Comparison of ENCODE assay signal across 8 cellular contexts in genomic region chr1:19715334-19716203, GRCh38.
DNase-seq lines count a peak whose midpoint lies in the region; ATAC-seq and TF ChIP-seq lines count a peak whose summit lies in the region.

No MANE protein-coding gene starts in this region.

- H3K9me2 ChIP-seq in DOHH2 (replicated peaks; ENCODE audit: control insufficient read depth, low read length) = no peaks in the 10 kb centered on the region

- H3F3A ChIP-seq in DOHH2 (ENCODE audit: control insufficient read depth, insufficient read depth) = no peaks in the 10 kb centered on the region

- TF ChIP-seq CTCF in DOHH2 (IDR thresholded peaks at IDR 0.05; ENCODE audit: low read depth, low read length, poor library complexity, severe bottlenecking) = peak; percentile 95

- no peaks in the 10 kb centered on the region for H3K36me3 ChIP-seq in DOHH2 (ENCODE audit: control insufficient read depth, low read length)

- ATAC-seq in HG03066 (IDR thresholded peaks at IDR 0.05; ENCODE audit: low read depth, unreplicated experiment) (peak; percentile 47), HG02763 (IDR thresholded peaks at IDR 0.05; ENCODE audit: unreplicated experiment) (no peak)

- H3K4me3 ChIP-seq in DOHH2 (ENCODE audit: low read length) = no peak overlapping the region

- no peaks in the 10 kb centered on the region for H4K20me1 ChIP-seq in DOHH2 (ENCODE audit: control insufficient read depth, insufficient read depth, low read depth, low read length)

- no peak overlapping the region for H3K27ac ChIP-seq in DOHH2 (ENCODE audit: low read depth, low read length)
- H3K27ac ChIP-seq in caudate nucleus (ENCODE audit: low read depth, low read length) = no peak overlapping the region

- H3K9me3 ChIP-seq in DOHH2 (ENCODE audit: control insufficient read depth, insufficient read depth, low read length) = no peaks in the 10 kb centered on the region

- H3K79me2 ChIP-seq in DOHH2 (ENCODE audit: control insufficient read depth, low read length) = no peaks in the 10 kb centered on the region

- H3K4me1 ChIP-seq in DOHH2 (ENCODE audit: control insufficient read depth, low read length) = no peaks in the 10 kb centered on the region

- DNase-seq in NCI-H446 treated with DMSO at 0.1 percent for 48 hours (lab: John Stamatoyannopoulos, UW) (peak; percentile 84), caudate nucleus (lab: John Stamatoyannopoulos, UW) (peak in 57 of 61 donors; percentile 7 to 84 (median 49)), kidney tubule cell (ENCODE audit: low spot score) (peak; percentile 94)
- DNase-seq in activated CD4-positive, CD25-positive, alpha-beta regulatory T cell treated with anti-CD3 and anti-CD28 coated beads, Interleukin-2, amount 50 U/mL, for 16 hours (ENCODE audit: low read depth, low spot score) = peak; percentile 59
- DNase-seq in stimulated activated CD4-positive, alpha-beta T cell treated with anti-CD3 and anti-CD28 coated beads, Interleukin-2, amount 100 ng/mL, for 48 hours = peak; percentile 90 to 91

- H3K27me3 ChIP-seq in DOHH2 (ENCODE audit: control insufficient read depth, low read length) = peaks cover 7% of the 10 kb centered on the region

- peak overlapping the region; percentile 8 for H3K4me2 ChIP-seq in DOHH2 (ENCODE audit: low read length)
